Comparison of ENCODE assay signal across 7 cellular contexts in the genomic region with DNA sequence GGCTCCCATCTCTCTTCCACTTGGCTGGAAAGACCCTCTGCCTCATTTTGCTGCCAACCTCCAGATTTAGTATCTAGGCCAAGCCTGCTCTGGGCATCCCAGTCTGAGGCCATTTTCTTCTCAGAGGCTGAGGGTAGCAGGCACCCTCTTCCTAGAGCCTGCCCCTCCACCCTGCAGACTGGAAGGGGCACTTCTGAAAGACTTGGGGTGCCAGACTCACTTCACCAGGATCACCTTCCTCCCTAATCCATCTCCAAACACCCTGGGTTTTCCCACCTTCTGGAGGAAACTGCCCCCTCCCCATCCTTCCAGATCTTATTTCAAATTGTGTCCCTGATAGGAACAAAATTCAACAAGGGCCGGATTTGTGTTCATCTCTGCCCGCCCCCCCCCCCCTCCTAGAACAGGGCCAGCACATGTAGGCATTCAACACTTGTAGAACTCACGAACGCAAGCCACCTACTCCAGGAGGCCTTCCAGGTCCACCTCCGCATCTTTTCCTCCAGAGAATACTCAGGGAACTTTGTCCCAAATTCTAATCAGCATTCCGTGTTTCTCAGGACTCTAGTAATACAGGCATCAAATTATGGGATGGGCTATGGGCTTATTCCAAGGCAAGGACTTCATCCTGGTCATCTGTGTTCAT.
DNase-seq lines count a peak whose midpoint lies in the region; ATAC-seq and TF ChIP-seq lines count a peak whose summit lies in the region.

No MANE protein-coding gene starts in this region.

- H3K4me1 Mint-ChIP-seq in stimulated activated naive B cell treated with anti-CD40 and anti-IgM and Interleukin-4, amounts not matched to agents 10 μg/mL and 1 μg/mL and 100 μg/mL, for 72 hours, result peaks cover 22 to 61% of the 10 kb centered on the region in 2 donors

- no peaks in the 10 kb centered on the region for H3K9me3 Mint-ChIP-seq in stimulated activated naive B cell treated with anti-CD40 and anti-IgM and Interleukin-4, amounts not matched to agents 10 μg/mL and 1 μg/mL and 100 μg/mL, for 72 hours

- in situ Hi-C loops in ACHN (cut with HindIII; ENCODE audit: low pct_ligation_motif_present, low pct_unique_long_range_greater_than_20kb, low sequenced_read_pairs), result no loop called here

- TF ChIP-seq CTCF in HFF-Myc (IDR thresholded peaks at IDR 0.05; ENCODE audit: low read depth, low read length, missing control alignments), result no peak

- no peak for DNase-seq in HFF-Myc (ENCODE audit: extremely low read depth, low read depth)
- peak; percentile 52 to 57 for DNase-seq in activated T-cell treated with anti-CD3 and anti-CD28 coated beads, Interleukin-2, amount 50 U/mL, for 48 hours
- no peak for DNase-seq in stimulated activated naive B cell treated with anti-CD40 and anti-IgM and Interleukin-4, amounts not matched to agents 10 μg/mL and 1 μg/mL and 100 μg/mL, for 72 hours
- no peak for DNase-seq in DMS79 treated with DMSO at 0.1 percent for 48 hours (lab: John Stamatoyannopoulos, UW)
- no peak for DNase-seq in NCI-H69 (lab: John Stamatoyannopoulos, UW)
- DNase-seq in ACHN, result no peak

- H3K4me3 Mint-ChIP-seq in stimulated activated naive B cell treated with anti-CD40 and anti-IgM and Interleukin-4, amounts not matched to agents 10 μg/mL and 1 μg/mL and 100 μg/mL, for 72 hours, result peak overlapping the region; percentile 91 to 100

- ATAC-seq in stimulated activated naive B cell treated with anti-CD40 and anti-IgM and Interleukin-4, amounts not matched to agents 10 μg/mL and 1 μg/mL and 100 μg/mL, for 72 hours (replicated peaks), result no peak

- H3K27ac Mint-ChIP-seq in stimulated activated naive B cell treated with anti-CD40 and anti-IgM and Interleukin-4, amounts not matched to agents 10 μg/mL and 1 μg/mL and 100 μg/mL, for 72 hours, result peak overlapping the region; percentile 96

- H3K36me3 Mint-ChIP-seq in stimulated activated naive B cell treated with anti-CD40 and anti-IgM and Interleukin-4, amounts not matched to agents 10 μg/mL and 1 μg/mL and 100 μg/mL, for 72 hours, result peaks cover 7 to 12% of the 10 kb centered on the region in 2 donors

- H3K4me3 ChIP-seq in HFF-Myc (replicated peaks; ENCODE audit: low read depth, low read length) (peak overlapping the region; percentile 69), iPS-11a (ENCODE audit: low read depth, low read length) (peak overlapping the region; percentile 78)

- H3K27me3 Mint-ChIP-seq in stimulated activated naive B cell treated with anti-CD40 and anti-IgM and Interleukin-4, amounts not matched to agents 10 μg/mL and 1 μg/mL and 100 μg/mL, for 72 hours, result no peaks in the 10 kb centered on the region

Comparison
In these comparisons a context has a peak if more than half of its experiments do, and no peak if none do; other contexts are left out.
1. DNase-seq: peak in activated T-cell treated with anti-CD3 and anti-CD28 coated beads, Interleukin-2, amount 50 U/mL, for 48 hours (2 of 2); none in HFF-Myc (single experiment), stimulated activated naive B cell treated with anti-CD40 and anti-IgM and Interleukin-4, amounts not matched to agents 10 μg/mL and 1 μg/mL and 100 μg/mL, for 72 hours (single experiment), DMS79 treated with DMSO at 0.1 percent for 48 hours (single experiment), NCI-H69 (single experiment) and ACHN (single experiment).